In the genomic region with DNA sequence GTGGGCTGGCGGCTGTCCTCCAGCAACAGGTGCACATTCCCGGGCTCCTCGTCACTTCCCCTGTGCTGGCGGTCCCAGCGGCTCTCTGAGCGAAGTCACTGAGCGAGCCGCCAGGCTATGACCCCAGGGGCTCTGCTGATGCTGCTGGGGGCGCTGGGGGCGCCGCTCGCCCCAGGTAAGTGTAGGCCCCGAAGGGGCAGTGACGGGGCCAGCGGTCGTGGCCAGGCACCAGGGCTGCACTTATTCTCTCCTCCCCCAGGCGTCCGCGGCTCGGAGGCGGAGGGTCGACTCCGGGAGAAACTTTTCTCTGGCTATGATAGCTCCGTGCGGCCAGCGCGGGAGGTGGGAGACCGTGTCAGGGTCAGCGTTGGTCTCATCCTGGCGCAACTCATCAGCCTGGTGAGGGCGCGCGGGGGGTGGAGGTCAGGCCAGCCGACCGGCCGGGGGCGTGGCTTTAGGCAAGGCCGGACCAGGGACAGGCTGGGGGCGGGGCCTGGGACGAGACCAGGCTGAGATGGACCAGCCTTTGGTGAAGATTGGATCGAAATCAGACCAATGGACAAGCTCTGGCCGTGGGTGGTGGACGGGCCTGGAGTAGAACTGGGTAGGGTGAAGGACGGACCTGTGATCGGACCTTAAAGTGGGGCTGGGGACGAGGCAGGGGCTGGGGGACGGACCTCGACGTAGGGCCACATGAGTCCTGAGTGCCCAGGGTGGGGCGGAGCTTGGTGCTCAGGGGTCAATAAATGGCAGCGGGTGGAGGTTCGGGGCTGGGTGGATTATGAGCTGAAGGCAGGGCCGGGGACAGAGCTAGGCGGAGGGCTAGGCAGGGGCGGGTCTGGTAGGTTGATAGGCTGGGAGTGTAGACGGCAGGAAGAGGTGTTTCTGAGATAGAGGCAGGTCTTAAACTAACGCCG, we compare ENCODE assay signal across 8 cellular contexts. TPM values are rescaled to one million over a fixed set of nuclear protein-coding genes. Genes with fewer than 3 reads are reported as not detected.
A peak's percentile ranks its signal among the peaks of the same experiment; 100 is the strongest.
DNase-seq lines count a peak whose midpoint lies in the region; ATAC-seq, FAIRE-seq and TF ChIP-seq lines count a peak whose summit lies in the region.

A gene with protein sequence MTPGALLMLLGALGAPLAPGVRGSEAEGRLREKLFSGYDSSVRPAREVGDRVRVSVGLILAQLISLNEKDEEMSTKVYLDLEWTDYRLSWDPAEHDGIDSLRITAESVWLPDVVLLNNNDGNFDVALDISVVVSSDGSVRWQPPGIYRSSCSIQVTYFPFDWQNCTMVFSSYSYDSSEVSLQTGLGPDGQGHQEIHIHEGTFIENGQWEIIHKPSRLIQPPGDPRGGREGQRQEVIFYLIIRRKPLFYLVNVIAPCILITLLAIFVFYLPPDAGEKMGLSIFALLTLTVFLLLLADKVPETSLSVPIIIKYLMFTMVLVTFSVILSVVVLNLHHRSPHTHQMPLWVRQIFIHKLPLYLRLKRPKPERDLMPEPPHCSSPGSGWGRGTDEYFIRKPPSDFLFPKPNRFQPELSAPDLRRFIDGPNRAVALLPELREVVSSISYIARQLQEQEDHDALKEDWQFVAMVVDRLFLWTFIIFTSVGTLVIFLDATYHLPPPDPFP (plus strand): TSS at position 51 of the 917 bp plus-strand sequence. CDS start 67 bp downstream, at position 118.

- WGBS in small intestine, 3 donors: 2 to 4% (median 3%) methylated on average over 42 to 58 of the region's 58 CpGs

- DNase-seq in AG04450 (ENCODE audit: low read depth, low spot score) (no peak), choroid plexus epithelial cell (ENCODE audit: low read depth) (no peak), kidney (peak; percentile 93), small intestine (peak; percentile 81)

- ATAC-seq in GM21619 (IDR thresholded peaks at IDR 0.05; ENCODE audit: unreplicated experiment) (peak; percentile 56), GM18873 (IDR thresholded peaks at IDR 0.05; ENCODE audit: low FRiP score, unreplicated experiment) (no peak), HG03097 (IDR thresholded peaks at IDR 0.05; ENCODE audit: low FRiP score, unreplicated experiment) (no peak)

- peak within 1 kb of the TSS; percentile 46 for H3K4me3 ChIP-seq in AG04450 (ENCODE audit: low read depth, low read length)
- peak within 1 kb of the TSS; percentile 22 for H3K4me3 ChIP-seq in SU-DHL-6 (ENCODE audit: insufficient read depth, low read length, poor library complexity, severe bottlenecking)
- peak within 1 kb of the TSS; percentile 44 for H3K4me3 ChIP-seq in choroid plexus epithelial cell (ENCODE audit: low read depth, low read length)
- H3K4me3 ChIP-seq in kidney (ENCODE audit: low read length in 2 of 2): peak within 1 kb of the TSS; percentile 42 to 52
- H3K4me3 ChIP-seq in small intestine (ENCODE audit: low read depth in 1 of 2, low read length in 2 of 2): peak within 1 kb of the TSS; percentile 34 to 46

- H3K9me2 ChIP-seq in SU-DHL-6 (replicated peaks; ENCODE audit: insufficient read depth, low read length): no peaks in the 10 kb centered on the region

- no peaks in the 10 kb centered on the region for H4K20me1 ChIP-seq in SU-DHL-6 (ENCODE audit: low read depth, low read length)

- no peak for FAIRE-seq in kidney (lab: Jason Lieb, UNC)
- FAIRE-seq in small intestine (lab: Jason Lieb, UNC): no peak

- peaks cover 7 to 8% of the 10 kb centered on the region in 2 donors for H3K4me1 ChIP-seq in kidney (ENCODE audit: control insufficient read depth in 1 of 2, insufficient read depth in 1 of 2, low read depth in 1 of 2, low read length in 2 of 2)
- no peaks in the 10 kb centered on the region for H3K4me1 ChIP-seq in small intestine (ENCODE audit: control insufficient read depth in 2 of 2, insufficient read depth in 1 of 2, low read depth in 1 of 2, low read length in 1 of 2)

- POLR2A ChIA-PET in AG04450 (lab: Yijun Ruan, JAX): interaction anchor here (0.6 to 1.5 kb wide), 5 partner anchors 9 to 116 kb away, joined by 3 to 8 read pairs (median 6); a partner anchor contains a TSS

- H3K27me3 ChIP-seq in AG04450 (ENCODE audit: control insufficient read depth, insufficient read depth, low read length): peaks cover 17% of the 10 kb centered on the region
- H3K27me3 ChIP-seq in SU-DHL-6 (ENCODE audit: low read length): no peaks in the 10 kb centered on the region
- H3K27me3 ChIP-seq in small intestine (ENCODE audit: control insufficient read depth in 2 of 2, insufficient read depth in 2 of 2, low read length in 2 of 2): peaks cover 0 to 15% of the 10 kb centered on the region in 2 donors

- H3K79me2 ChIP-seq in SU-DHL-6 (ENCODE audit: insufficient read depth, low read length): no peaks in the 10 kb centered on the region

- peak within 1 kb of the TSS; percentile 16; the same call in 1 of the 2 replicates for H3K9ac ChIP-seq in SU-DHL-6 (ENCODE audit: low read length)
- peak within 1 kb of the TSS; percentile 12 to 24 for H3K9ac ChIP-seq in kidney (ENCODE audit: low read length in 2 of 2)

- CTCF ChIA-PET in AG04450 (lab: Charles Lee): interaction anchor here (0.8 to 3.6 kb wide), 2 partner anchors 9 to 22 kb away, joined by 7 to 14 read pairs; no protein-coding TSS in a partner anchor

- H3K27ac ChIP-seq in AG04450 (ENCODE audit: low read depth, low read length): no peak within 1 kb of the TSS
- H3K27ac ChIP-seq in SU-DHL-6 (ENCODE audit: low read depth, low read length): no peak within 1 kb of the TSS
- peak within 1 kb of the TSS; percentile 8 to 43 for H3K27ac ChIP-seq in kidney (ENCODE audit: low read depth in 2 of 2, low read length in 2 of 2)
- H3K27ac ChIP-seq in small intestine (ENCODE audit: low read depth in 1 of 2, low read length in 1 of 2): no peak within 1 kb of the TSS

- no peaks in the 10 kb centered on the region for H3K36me3 ChIP-seq in SU-DHL-6 (ENCODE audit: low read length)
- no peaks in the 10 kb centered on the region for H3K36me3 ChIP-seq in kidney (ENCODE audit: control insufficient read depth in 1 of 2, insufficient read depth in 2 of 2, low read length in 2 of 2)
- no peaks in the 10 kb centered on the region for H3K36me3 ChIP-seq in small intestine (ENCODE audit: control insufficient read depth in 2 of 2, insufficient read depth in 2 of 2, low read length in 2 of 2)

- no peaks in the 10 kb centered on the region for H3F3A ChIP-seq in SU-DHL-6 (ENCODE audit: insufficient read depth)

- peak within 1 kb of the TSS; percentile 38 for H3K4me2 ChIP-seq in SU-DHL-6 (ENCODE audit: low read depth, low read length, poor library complexity, severe bottlenecking)

- TF ChIP-seq CTCF in AG04450 (IDR thresholded peaks at IDR 0.05; ENCODE audit: low read depth, low read length): no peak
- TF ChIP-seq CTCF in SU-DHL-6 (IDR thresholded peaks at IDR 0.05; ENCODE audit: insufficient read depth, low read length, poor library complexity, severe bottlenecking): no peak
- peak; percentile 15 for TF ChIP-seq CTCF in choroid plexus epithelial cell (conservative IDR thresholded peaks at IDR 0.05; ENCODE audit: low read depth, low read length)
- TF ChIP-seq CTCF in kidney (IDR thresholded peaks at IDR 0.05; ENCODE audit: borderline replicate concordance, extremely low read depth, insufficient read depth): peak; percentile 2

- intact Hi-C loops in kidney (cut with DNase I): no loop called here

- no peak within 1 kb of the TSS for H2AFZ ChIP-seq in SU-DHL-6 (ENCODE audit: low read depth, low read length, severe bottlenecking)

- no peaks in the 10 kb centered on the region; the same call in 1 of the 2 replicates for H3K9me3 ChIP-seq in AG04450 (ENCODE audit: control insufficient read depth, insufficient read depth, low read length)
- no peaks in the 10 kb centered on the region for H3K9me3 ChIP-seq in SU-DHL-6 (ENCODE audit: insufficient read depth, low read length)
- no peaks in the 10 kb centered on the region for H3K9me3 ChIP-seq in kidney (ENCODE audit: control insufficient read depth in 1 of 2, low read length in 2 of 2)
- H3K9me3 ChIP-seq in small intestine (ENCODE audit: control insufficient read depth, low read depth): no peaks in the 10 kb centered on the region

RNA-seq across cellular contexts. Expression of the gene that starts here (rescaled TPM):
- polyA plus RNA-seq in AG04450 (2011; rRNA removed) (5.3 and 6.3 TPM in 2 replicates), kidney (ENCODE audit: insufficient read depth, low read depth, low replicate concordance) (19.3 TPM), small intestine (10 to 100 TPM in 2 of 3 donors, 1 to 10 TPM in 1; 8.4 to 11.9 (median 10.5) TPM)
- 2.9 and 4.2 TPM in 2 replicates for polyA minus RNA-seq in AG04450 (2011; rRNA and poly(A)+ RNA removed)
- 11.9 TPM for total RNA-seq in kidney

Comparison
In these comparisons a context has a peak if more than half of its experiments do, and no peak if none do; other contexts are left out.
1. DNase-seq: peak in kidney (single experiment) and small intestine (single experiment); none in AG04450 (single experiment) and choroid plexus epithelial cell (single experiment).
2. H3K27ac ChIP-seq: peak in kidney (2 of 2); none in AG04450 (single experiment), SU-DHL-6 (single experiment) and small intestine (0 of 2).
3. CTCF ChIP-seq: peak in choroid plexus epithelial cell (single experiment) and kidney (single experiment); none in AG04450 (single experiment) and SU-DHL-6 (single experiment).
4. Peak in every context shown above with its lines, with median percentiles within 50 percentile points of each other: H3K4me3 ChIP-seq.